8 cellular contexts compared by ENCODE assay signal in genomic region chr11:94128171-94128745, GRCh38. TPM values are rescaled to one million over a fixed set of nuclear protein-coding genes. Genes with fewer than 3 reads are reported as not detected.
DNase-seq lines count a peak whose midpoint lies in the region; ATAC-seq and TF ChIP-seq lines count a peak whose summit lies in the region.

No MANE protein-coding gene starts in this region.

- peak; percentile 10 for ATAC-seq in HG02970 (IDR thresholded peaks at IDR 0.05; ENCODE audit: low FRiP score, unreplicated experiment)
- ATAC-seq in lung (ENCODE audit: insufficient read depth, low FRiP score): no peak

- peak overlapping the region; percentile 89 to 98 for H3K27ac ChIP-seq in lung (ENCODE audit: low read depth in 1 of 2, low read length in 1 of 2)
- H3K27ac ChIP-seq in thyroid gland: peak overlapping the region; percentile 94 to 97 (median 97)

- no peak for DNase-seq in AG04449 (ENCODE audit: low read depth, low spot score)
- peak; percentile 37 for DNase-seq in GM13977 (ENCODE audit: low spot score)
- peak; percentile 84 for DNase-seq in NCI-H69 (lab: John Stamatoyannopoulos, UW)
- peak; percentile 14 for DNase-seq in cerebellum (ENCODE audit: low spot score)
- no peak for DNase-seq in lung (ENCODE audit: low spot score)
- peak in 1 of 2 donors; percentile 54 for DNase-seq in thyroid gland
- DNase-seq in DMS114 treated with DMSO at 0.1 percent for 48 hours (lab: John Stamatoyannopoulos, UW; ENCODE audit: unreplicated experiment): no peak

- H3K9me3 ChIP-seq in lung (ENCODE audit: control insufficient read depth in 2 of 2, insufficient read depth in 1 of 2, low read length in 1 of 2) (no peaks in the 10 kb centered on the region), thyroid gland (no peaks in the 10 kb centered on the region)

- intact Hi-C loops in thyroid gland (cut with DNase I): no loop called here

- no peak for TF ChIP-seq POLR2A in thyroid gland (IDR thresholded peaks at IDR 0.05)

- POLR2A ChIA-PET in AG04449 (lab: Yijun Ruan, JAX): interaction anchor here (0.7 to 2.0 kb wide), 9 partner anchors 11 to 399 kb away, joined by 3 to 5 read pairs (median 4); no protein-coding TSS in a partner anchor

- H3K4me1 ChIP-seq in lung (ENCODE audit: control insufficient read depth in 2 of 2, insufficient read depth in 2 of 2, low read length in 2 of 2) (peaks cover 7 to 20% of the 10 kb centered on the region in 2 donors), thyroid gland (peaks cover 32 to 35% of the 10 kb centered on the region in 2 donors)

- no peak for TF ChIP-seq CTCF in AG04449 (IDR thresholded peaks at IDR 0.05; ENCODE audit: insufficient read depth, low read length, missing control alignments)
- no peak for TF ChIP-seq CTCF in GM13977 (IDR thresholded peaks at IDR 0.05; ENCODE audit: extremely low read depth, insufficient read depth, missing control alignments)
- TF ChIP-seq CTCF in lung (IDR thresholded peaks at IDR 0.05; ENCODE audit: control extremely low read depth, extremely low read depth): no peak
- no peak for TF ChIP-seq CTCF in thyroid gland (IDR thresholded peaks at IDR 0.05)

- H3K4me3 ChIP-seq in AG04449 (ENCODE audit: low read depth, low read length): peak overlapping the region; percentile 69
- peak overlapping the region; percentile 82 for H3K4me3 ChIP-seq in lung
- H3K4me3 ChIP-seq in thyroid gland (replicated peaks in 1 of 3): peak overlapping the region; percentile 2 to 82 (median 82)

- in situ Hi-C loops in GM13977 (cut with MboI; ENCODE audit: low pct_unique_long_range_greater_than_20kb, low sequenced_read_pairs, unreplicated experiment): no loop called here

- CTCF ChIA-PET in AG04449 (lab: Yijun Ruan, JAX): interaction anchor here (0.8 to 1.7 kb wide), 10 partner anchors 15 to 376 kb away, joined by 3 to 6 read pairs (median 4); no protein-coding TSS in a partner anchor

- H3K36me3 ChIP-seq in lung (ENCODE audit: control insufficient read depth in 2 of 2, insufficient read depth in 2 of 2, low read length in 2 of 2) (no peaks in the 10 kb centered on the region), thyroid gland (no peaks in the 10 kb centered on the region)

- H3K27me3 ChIP-seq in lung (ENCODE audit: control insufficient read depth, insufficient read depth) (no peaks in the 10 kb centered on the region), thyroid gland (no peaks in the 10 kb centered on the region)

- WGBS in lung, 2 donors: 0% methylated on average over 24 of the region's 24 CpGs
- WGBS in thyroid gland, 2 donors: 0 to 1% methylated on average over 24 of the region's 24 CpGs

RNA-seq across cellular contexts. Expression of gene PANX1, which starts 0.4 kb away (rescaled TPM):
- total RNA-seq in cerebellum (117 TPM), lung (10 to 100 TPM; 18.6 to 25.7 TPM), thyroid gland (10 to 100 TPM; 18.4 to 21.7 (median 19.1) TPM)
- polyA plus RNA-seq in lung: 10 to 100 TPM in 1 of 2 donors, 1 to 10 TPM in 1; 5.9 to 19.4 TPM

Comparison
In these comparisons a context has a peak if more than half of its experiments do, and no peak if none do; other contexts are left out.
1. DNase-seq: peak in GM13977 (single experiment), NCI-H69 (single experiment) and cerebellum (single experiment); none in AG04449 (single experiment), lung (single experiment) and DMS114 treated with DMSO at 0.1 percent for 48 hours (single experiment).
2. Peak in every context shown above with its lines, with median percentiles within 50 percentile points of each other: H3K4me3 ChIP-seq.